Comparison of ENCODE assay signal across 1 cellular context in the genomic region with DNA sequence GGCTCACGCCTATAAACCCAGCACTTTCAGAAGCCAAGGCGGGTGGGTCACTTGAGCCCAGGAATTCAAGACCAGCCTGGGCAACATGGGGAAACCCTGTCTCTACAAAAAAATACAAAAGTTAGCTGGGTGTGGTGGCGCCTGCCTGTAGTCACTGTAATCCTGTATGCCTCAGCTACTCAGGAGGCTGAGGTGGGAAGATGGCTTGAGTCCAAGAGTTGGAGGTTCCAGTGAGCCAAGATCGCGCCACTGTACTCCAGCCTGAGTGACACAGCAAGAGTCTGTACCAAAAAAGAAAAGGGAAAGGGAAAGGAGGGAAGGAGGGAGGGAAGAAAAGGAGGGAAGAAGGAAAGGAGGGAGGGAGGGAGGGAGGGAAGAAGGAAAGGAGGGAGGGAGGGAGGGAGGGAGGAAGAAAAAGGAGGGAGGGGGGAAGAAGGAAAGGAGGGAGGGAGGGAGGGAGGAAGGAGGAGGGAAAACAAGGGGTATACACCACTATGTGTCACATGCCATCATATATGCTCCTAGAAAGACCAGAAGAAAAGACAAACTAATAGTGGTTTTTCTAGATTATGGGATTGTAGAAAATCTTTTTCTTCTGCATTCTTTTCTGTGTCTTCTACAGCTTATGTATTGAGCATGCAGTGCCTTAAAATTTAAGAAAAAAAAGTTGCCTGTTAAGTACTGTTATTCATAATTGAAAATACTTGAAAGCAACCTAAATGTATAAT.
TF ChIP-seq lines count a peak whose summit lies in the region.

No MANE protein-coding gene starts in this region.

TF ChIP-seq in HEK293, 187 proteins besides CTCF, POLR2A, EP300 and RAD21 (continued from another document):
- TF ChIP-seq, protein P1, sequence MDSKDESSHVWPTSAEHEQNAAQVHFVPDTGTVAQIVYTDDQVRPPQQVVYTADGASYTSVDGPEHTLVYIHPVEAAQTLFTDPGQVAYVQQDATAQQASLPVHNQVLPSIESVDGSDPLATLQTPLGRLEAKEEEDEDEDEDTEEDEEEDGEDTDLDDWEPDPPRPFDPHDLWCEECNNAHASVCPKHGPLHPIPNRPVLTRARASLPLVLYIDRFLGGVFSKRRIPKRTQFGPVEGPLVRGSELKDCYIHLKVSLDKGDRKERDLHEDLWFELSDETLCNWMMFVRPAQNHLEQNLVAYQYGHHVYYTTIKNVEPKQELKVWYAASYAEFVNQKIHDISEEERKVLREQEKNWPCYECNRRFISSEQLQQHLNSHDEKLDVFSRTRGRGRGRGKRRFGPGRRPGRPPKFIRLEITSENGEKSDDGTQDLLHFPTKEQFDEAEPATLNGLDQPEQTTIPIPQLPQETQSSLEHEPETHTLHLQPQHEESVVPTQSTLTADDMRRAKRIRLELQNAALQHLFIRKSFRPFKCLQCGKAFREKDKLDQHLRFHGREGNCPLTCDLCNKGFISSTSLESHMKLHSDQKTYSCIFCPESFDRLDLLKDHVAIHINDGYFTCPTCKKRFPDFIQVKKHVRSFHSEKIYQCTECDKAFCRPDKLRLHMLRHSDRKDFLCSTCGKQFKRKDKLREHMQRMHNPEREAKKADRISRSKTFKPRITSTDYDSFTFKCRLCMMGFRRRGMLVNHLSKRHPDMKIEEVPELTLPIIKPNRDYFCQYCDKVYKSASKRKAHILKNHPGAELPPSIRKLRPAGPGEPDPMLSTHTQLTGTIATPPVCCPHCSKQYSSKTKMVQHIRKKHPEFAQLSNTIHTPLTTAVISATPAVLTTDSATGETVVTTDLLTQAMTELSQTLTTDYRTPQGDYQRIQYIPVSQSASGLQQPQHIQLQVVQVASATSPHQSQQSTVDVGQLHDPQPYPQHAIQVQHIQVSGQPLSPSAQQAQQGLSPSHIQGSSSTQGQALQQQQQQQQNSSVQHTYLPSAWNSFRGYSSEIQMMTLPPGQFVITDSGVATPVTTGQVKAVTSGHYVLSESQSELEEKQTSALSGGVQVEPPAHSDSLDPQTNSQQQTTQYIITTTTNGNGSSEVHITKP (tag by site-specific recombination; IDR thresholded peaks at IDR 0.05) = peak; percentile 48
- TF ChIP-seq KLF1 (tag by site-specific recombination; IDR thresholded peaks at IDR 0.05) = peak; percentile 26; the same call in 1 of the 2 replicates
